Comparison of ENCODE assay signal across 1 cellular context in the genomic region with DNA sequence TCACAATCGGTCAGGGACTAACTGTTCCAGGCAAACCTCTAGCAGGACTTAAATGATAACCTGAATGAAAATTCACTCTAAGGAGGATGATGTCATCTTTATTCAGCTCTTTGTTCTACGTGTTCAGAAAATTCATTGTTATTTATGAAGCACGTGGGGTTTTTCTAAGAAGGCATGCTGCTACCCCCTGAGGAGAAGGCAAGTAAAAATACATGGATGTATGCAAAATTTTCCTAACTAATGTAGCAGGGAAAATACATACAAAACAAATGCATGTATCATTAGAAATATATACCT.
TF ChIP-seq lines count a peak whose summit lies in the region.

No MANE protein-coding gene starts in this region.

TF ChIP-seq in GM23338, 12 proteins besides CTCF, POLR2A, EP300 and RAD21:
- TF ChIP-seq JUNB (IDR thresholded peaks at IDR 0.05; ENCODE audit: unreplicated experiment) = no peak
